24 cellular contexts compared by ENCODE assay signal in genomic region chr14:47826809-47827208, GRCh38.
DNase-seq lines count a peak whose midpoint lies in the region; ATAC-seq and TF ChIP-seq lines count a peak whose summit lies in the region.
"Had no signal": no experiment of that assay in that cellular context is flagged by ENCODE, and none has a peak within 500 bp of the region (broad histone marks: within the 10 kb centered on the region; RNA-seq: fewer than 3 reads in every experiment).

No MANE protein-coding gene starts in this region.

- no peaks in the 10 kb centered on the region for H3K9me2 ChIP-seq in PC-3 (replicated peaks; ENCODE audit: low read length)

- H4K20me1 ChIP-seq in PC-3 (ENCODE audit: low read length) = no peaks in the 10 kb centered on the region

- no peak for TF ChIP-seq CTCF in PC-3 (conservative IDR thresholded peaks at IDR 0.05; ENCODE audit: low read depth, low read length)

- ATAC-seq in PC-3 (peak; percentile 42; the same call in 1 of the 2 replicates), GM18502 (IDR thresholded peaks at IDR 0.05; ENCODE audit: poor library complexity, unreplicated experiment) (no peak)
- ATAC-seq: A549, T-cell had no signal

- in situ Hi-C loops in KBM-7 (cut with MboI; ENCODE audit: low pct_unique_long_range_greater_than_20kb, low sequenced_read_pairs) = no loop called here

- no peak overlapping the region for H3K27ac ChIP-seq in PC-3 (ENCODE audit: low read length)
- H3K27ac ChIP-seq: A549, RWPE1 had no signal

- POLR2A ChIA-PET in PC-3 (lab: Charles Lee; ENCODE audit: unreplicated experiment) = no interaction called here

- H2AFZ ChIP-seq in PC-3 (ENCODE audit: low read length) = no peak overlapping the region

- BruUV-seq in PC-3 (replicated peaks; lab: Mats Ljungman, UMichigan) = no TSS peak

- H3K4me3 ChIP-seq in PC-3 (ENCODE audit: low read length) = no peak overlapping the region
- H3K4me3 ChIP-seq: A549 had no signal

- H3K79me2 ChIP-seq in PC-3 (ENCODE audit: low read length) = no peaks in the 10 kb centered on the region

- no peaks in the 10 kb centered on the region for H3K4me1 ChIP-seq in PC-3 (ENCODE audit: insufficient read depth, low read length)
- H3K4me1 ChIP-seq: A549 had no signal

- no peaks in the 10 kb centered on the region for H3K9me3 ChIP-seq in PC-3 (ENCODE audit: low read length)

- DNase-seq in NCI-H524 (lab: John Stamatoyannopoulos, UW) (peak; percentile 5 to 19), NCI-H524 treated with DMSO at 0.1 percent for 48 hours (lab: John Stamatoyannopoulos, UW) (no peak), H4 (ENCODE audit: low spot score) (peak; percentile 14), PC-3 (peak; percentile 43), KBM-7 (no peak), OCI-M2 (lab: John Stamatoyannopoulos, UW; ENCODE audit: unreplicated experiment) (no peak)
- DNase-seq: C1 segment of cervical spinal cord; CD4-positive, alpha-beta memory T cell; COR-L47; DMS79; H7; KG1; NCI-H1048; NCI-H1417; NCI-H1694; NCI-H2029 treated with DMSO at 0.1 percent for 48 hours; NCI-H446; NCI-H526 treated with DMSO at 0.1 percent for 48 hours; NK-92 treated with Interleukin-12 subunit alpha and Interleukin-12 subunit beta, amount 100 ng/mL, for 24 hours; SHP77; T-cell had no signal

- no peaks in the 10 kb centered on the region for H3K27me3 ChIP-seq in PC-3 (ENCODE audit: low read length)

- intact Hi-C loops in PC-3 (cut with micrococcal nuclease) = no loop called here

- no peak overlapping the region for H3K9ac ChIP-seq in PC-3 (ENCODE audit: low read length)

- H3F3A ChIP-seq in PC-3 (ENCODE audit: low read length, unreplicated experiment) = no peaks in the 10 kb centered on the region

- CTCF ChIA-PET in PC-3 (lab: Charles Lee) = no interaction called here

- H3K4me2 ChIP-seq in PC-3 (ENCODE audit: low read length) = no peak overlapping the region
- H3K4me2 ChIP-seq: A549 had no signal

- H3K36me3 ChIP-seq in PC-3 (ENCODE audit: low read depth, low read length) = no peaks in the 10 kb centered on the region

Comparison
In these comparisons a context has a peak if more than half of its experiments do, and no peak if none do; other contexts are left out.
1. DNase-seq: peak in NCI-H524 (2 of 2), H4 (single experiment) and PC-3 (single experiment); none in NCI-H524 treated with DMSO at 0.1 percent for 48 hours (single experiment), KBM-7 (single experiment) and OCI-M2 (single experiment).